In the genomic region with DNA sequence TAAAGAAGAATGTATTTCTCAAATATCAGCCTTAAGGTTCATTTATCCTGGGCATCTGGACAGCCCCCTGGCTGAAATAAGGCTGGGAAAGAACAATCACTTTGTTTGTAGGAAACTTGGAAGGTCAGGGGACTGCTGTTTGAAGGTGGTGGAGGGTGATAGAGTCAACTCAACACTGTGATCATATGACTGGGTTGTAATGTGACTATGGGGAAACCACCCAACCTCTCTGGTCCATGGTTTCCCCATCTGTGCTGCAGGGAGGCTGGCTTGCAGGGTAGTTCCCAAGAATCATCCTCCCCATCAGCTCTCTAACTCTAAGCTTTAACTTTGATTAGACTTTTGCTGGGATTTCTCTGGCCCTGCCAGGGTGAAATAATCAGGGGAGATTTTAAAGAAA, we compare ENCODE assay signal across 1 cellular context.
TF ChIP-seq lines count a peak whose summit lies in the region.

No MANE protein-coding gene starts in this region.

TF ChIP-seq in IMR-90, 13 proteins besides CTCF, POLR2A, EP300 and RAD21 (continued from another document):
- TF ChIP-seq, protein P1, sequence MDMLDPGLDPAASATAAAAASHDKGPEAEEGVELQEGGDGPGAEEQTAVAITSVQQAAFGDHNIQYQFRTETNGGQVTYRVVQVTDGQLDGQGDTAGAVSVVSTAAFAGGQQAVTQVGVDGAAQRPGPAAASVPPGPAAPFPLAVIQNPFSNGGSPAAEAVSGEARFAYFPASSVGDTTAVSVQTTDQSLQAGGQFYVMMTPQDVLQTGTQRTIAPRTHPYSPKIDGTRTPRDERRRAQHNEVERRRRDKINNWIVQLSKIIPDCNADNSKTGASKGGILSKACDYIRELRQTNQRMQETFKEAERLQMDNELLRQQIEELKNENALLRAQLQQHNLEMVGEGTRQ (IDR thresholded peaks at IDR 0.05; ENCODE audit: low read depth, low read length), result no peak
- TF ChIP-seq RFX5 (IDR thresholded peaks at IDR 0.05; ENCODE audit: low read depth, low read length), result no peak
- no peak for TF ChIP-seq MAZ (IDR thresholded peaks at IDR 0.05; ENCODE audit: borderline replicate concordance, low read depth, low read length)
- no peak for TF ChIP-seq BHLHE40 (IDR thresholded peaks at IDR 0.05; ENCODE audit: low read depth, low read length)
- TF ChIP-seq FOS (IDR thresholded peaks at IDR 0.05; ENCODE audit: low read depth, low read length), result no peak
- no peak for TF ChIP-seq MXI1 (IDR thresholded peaks at IDR 0.05; ENCODE audit: borderline replicate concordance, low read depth, low read length)
- no peak for TF ChIP-seq CEBPB (IDR thresholded peaks at IDR 0.05; ENCODE audit: low read depth, low read length)
